In genomic region chr1:64953241-64953640, GRCh38 we compare ENCODE assay signal across 20 cellular contexts.
"Had no signal": no experiment of that assay in that cellular context is flagged by ENCODE, and none has a peak within 500 bp of the region (broad histone marks: within the 10 kb centered on the region; RNA-seq: fewer than 3 reads in every experiment).

No MANE protein-coding gene starts in this region.

- FAIRE-seq: bronchial epithelial cell, islet of Langerhans had no signal

- H3K27me3 ChIP-seq: ascending aorta, gastroesophageal sphincter, heart right ventricle, neutrophil, stomach, testis had no signal

- H3K27ac Mint-ChIP-seq: endodermal cell had no signal

- H3K4me3 ChIP-seq: ascending aorta, gastroesophageal sphincter, heart right ventricle, stomach, testis had no signal

- H3K9me3 Mint-ChIP-seq: activated naive CD8-positive, alpha-beta T cell treated with anti-CD3 and anti-CD28 coated beads, Interleukin-2, amount 50 U/mL, for 24 hours; activated T-helper 1 cell treated with anti-CD3 and anti-CD28 coated beads, Interleukin-12 subunit alpha, Interleukin-12 subunit beta, Interleukin-2, Interleukin-4 antibody, amounts not matched to agents 30 ng/mL and 10 ng/mL and 1 ng/mL, durations not matched to agents 14 hours and 24 hours and 36 hours; endodermal cell; naive B cell had no signal

- ATAC-seq: activated naive CD8-positive, alpha-beta T cell treated with anti-CD3 and anti-CD28 coated beads, Interleukin-2, amount 50 U/mL, for 24 hours; gastroesophageal sphincter; heart right ventricle had no signal

- H3K27me3 Mint-ChIP-seq: activated naive CD8-positive, alpha-beta T cell treated with anti-CD3 and anti-CD28 coated beads, Interleukin-2, amount 50 U/mL, for 24 hours; naive B cell had no signal

- H3K36me3 Mint-ChIP-seq: naive B cell had no signal

- DNase-seq: activated CD4-positive, alpha-beta T cell treated with anti-CD3 and anti-CD28 coated beads for 48 hours; activated CD8-positive, alpha-beta memory T cell treated with anti-CD3 and anti-CD28 coated beads, Interleukin-2, amount 50 U/mL, for 48 hours; activated naive CD4-positive, alpha-beta T cell; activated naive CD8-positive, alpha-beta T cell treated with anti-CD3 and anti-CD28 coated beads, Interleukin-2, amount 50 U/mL, for 24 hours; dermis blood vessel endothelial cell; endodermal cell; heart right ventricle; mammary epithelial cell; naive B cell; stimulated activated CD4-positive, alpha-beta T cell treated with anti-CD3 and anti-CD28 coated beads, Interleukin-12 subunit alpha, Interleukin-12 subunit beta, amount 100 ng/mL, for 4 hours; stimulated activated CD4-positive, alpha-beta T cell treated with anti-CD3 and anti-CD28 coated beads, Interleukin-2, amount 100 ng/mL, for 24 hours; stomach; T-helper 2 cell; testis had no signal

- H3K36me3 ChIP-seq: ascending aorta, gastroesophageal sphincter, heart right ventricle, neutrophil, stomach had no signal

- H3K9me3 ChIP-seq: ascending aorta, gastroesophageal sphincter, heart right ventricle, neutrophil, stomach, testis had no signal

- H3K4me3 Mint-ChIP-seq: activated naive CD8-positive, alpha-beta T cell treated with anti-CD3 and anti-CD28 coated beads, Interleukin-2, amount 50 U/mL, for 24 hours; activated T-helper 1 cell treated with anti-CD3 and anti-CD28 coated beads, Interleukin-12 subunit alpha, Interleukin-12 subunit beta, Interleukin-2, Interleukin-4 antibody, amounts not matched to agents 30 ng/mL and 10 ng/mL and 1 ng/mL, durations not matched to agents 14 hours and 24 hours and 36 hours; endodermal cell had no signal

- H3K27ac ChIP-seq: ascending aorta, gastroesophageal sphincter, heart right ventricle, neutrophil, testis had no signal
